Comparison of ENCODE assay signal across 8 cellular contexts in the genomic region with DNA sequence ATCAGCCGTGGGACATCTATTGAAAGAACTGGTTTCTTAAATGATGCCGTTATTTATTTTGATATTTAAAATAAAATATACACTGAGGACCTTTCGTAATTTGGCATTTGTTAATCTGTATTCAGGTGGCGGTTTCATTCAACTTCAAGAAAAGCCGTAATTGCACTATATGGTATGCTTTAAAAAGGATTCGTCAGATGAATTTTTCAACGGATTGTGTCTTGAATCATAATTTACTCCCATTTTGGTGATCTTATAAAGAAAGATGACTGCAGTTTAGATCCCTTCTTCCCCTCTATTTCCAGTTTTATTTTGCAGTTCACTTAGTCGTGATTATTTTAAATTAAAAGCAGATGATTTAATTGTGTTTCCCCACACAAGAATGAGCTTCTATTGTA. TPM values are rescaled to one million over a fixed set of nuclear protein-coding genes. Genes with fewer than 3 reads are reported as not detected.
DNase-seq lines count a peak whose midpoint lies in the region; TF ChIP-seq lines count a peak whose summit lies in the region.

No MANE protein-coding gene starts in this region.

- H3K4me1 ChIP-seq in DOHH2 (ENCODE audit: control insufficient read depth, low read length) = peaks cover 18% of the 10 kb centered on the region
- H3K4me1 ChIP-seq in OCI-LY7 (ENCODE audit: insufficient read depth, low read length, poor library complexity, severe bottlenecking) = peaks cover 20% of the 10 kb centered on the region
- H3K4me1 ChIP-seq in endodermal cell (ENCODE audit: control insufficient read depth, insufficient read depth, low read length) = no peaks in the 10 kb centered on the region

- H3K27ac Mint-ChIP-seq in endodermal cell (no peak overlapping the region), osteocyte (ENCODE audit: unreplicated experiment) (no peak overlapping the region)

- H3K9me2 ChIP-seq in DOHH2 (replicated peaks; ENCODE audit: control insufficient read depth, low read length) (no peaks in the 10 kb centered on the region), OCI-LY7 (ENCODE audit: insufficient read depth, low read length) (no peaks in the 10 kb centered on the region)

- CTCF ChIA-PET in OCI-LY7 (lab: Charles Lee; ENCODE audit: unreplicated experiment) = no interaction called here
- CTCF ChIA-PET in HEK293T (lab: Yijun Ruan, JAX) = interaction anchor here (0.7 to 1.0 kb wide), 2 partner anchors 27 to 150 kb away, joined by 3 to 4 read pairs; no protein-coding TSS in a partner anchor

- BruUV-seq in OCI-LY7 (replicated peaks; lab: Mats Ljungman, UMichigan) = TSS peak; percentile 60

- WGBS in endodermal cell (ENCODE audit: insufficient coverage in 1 of 2, insufficient read length in 1 of 2), 2 experiments = 76 to 89% methylated on average over 4 to 8 of the region's 8 CpGs

- H3K4me3 Mint-ChIP-seq in endodermal cell (peak overlapping the region; percentile 86), osteocyte (ENCODE audit: unreplicated experiment) (peak overlapping the region; percentile 80)

- intact Hi-C loops in OCI-LY7 (cut with micrococcal nuclease; ENCODE audit: unreplicated experiment) = no loop called here

- in situ Hi-C loops in ACHN (cut with HindIII; ENCODE audit: low pct_ligation_motif_present, low pct_unique_long_range_greater_than_20kb, low sequenced_read_pairs) = no loop called here

- peak overlapping the region; percentile 98 for H2AFZ ChIP-seq in OCI-LY7 (ENCODE audit: low read length)

- H3K36me3 ChIP-seq in DOHH2 (ENCODE audit: control insufficient read depth, low read length) (no peaks in the 10 kb centered on the region), OCI-LY7 (ENCODE audit: insufficient read depth, low read length) (no peaks in the 10 kb centered on the region), endodermal cell (ENCODE audit: control insufficient read depth, insufficient read depth, low read length) (no peaks in the 10 kb centered on the region)

- H3K9ac ChIP-seq in endodermal cell (ENCODE audit: extremely low read depth, low read length, poor library complexity, severe bottlenecking) = peak overlapping the region; percentile 52

- no peaks in the 10 kb centered on the region for H3K36me3 Mint-ChIP-seq in endodermal cell (ENCODE audit: low read depth)
- no peaks in the 10 kb centered on the region for H3K36me3 Mint-ChIP-seq in osteocyte (ENCODE audit: unreplicated experiment)

- H3K79me2 ChIP-seq in DOHH2 (ENCODE audit: control insufficient read depth, low read length) = no peaks in the 10 kb centered on the region
- peaks cover 5% of the 10 kb centered on the region; the same call in 1 of the 2 replicates for H3K79me2 ChIP-seq in OCI-LY7 (ENCODE audit: insufficient read depth, low read depth, low read length)

- peaks cover 39% of the 10 kb centered on the region for H3K27me3 Mint-ChIP-seq in endodermal cell (ENCODE audit: insufficient read depth)
- H3K27me3 Mint-ChIP-seq in osteocyte (ENCODE audit: unreplicated experiment) = peaks cover 84% of the 10 kb centered on the region

- peaks cover 14% of the 10 kb centered on the region for H3F3A ChIP-seq in DOHH2 (ENCODE audit: control insufficient read depth, insufficient read depth)

- H3K4me3 ChIP-seq in DOHH2 (ENCODE audit: low read length) (peak overlapping the region; percentile 96), OCI-LY7 (ENCODE audit: low read depth, low read length, poor library complexity, severe bottlenecking) (peak overlapping the region; percentile 93), endodermal cell (ENCODE audit: low read length) (peak overlapping the region; percentile 89)

- H4K20me1 ChIP-seq in DOHH2 (ENCODE audit: control insufficient read depth, insufficient read depth, low read depth, low read length) (no peaks in the 10 kb centered on the region), OCI-LY7 (ENCODE audit: insufficient read depth, low read length) (no peaks in the 10 kb centered on the region)

- H3K9me3 Mint-ChIP-seq in endodermal cell (no peaks in the 10 kb centered on the region), osteocyte (ENCODE audit: unreplicated experiment) (no peaks in the 10 kb centered on the region)

- TF ChIP-seq CTCF in DOHH2 (IDR thresholded peaks at IDR 0.05; ENCODE audit: low read depth, low read length, poor library complexity, severe bottlenecking) = no peak
- TF ChIP-seq CTCF in OCI-LY7 (conservative IDR thresholded peaks at IDR 0.05; ENCODE audit: low read length) = no peak
- no peak for TF ChIP-seq CTCF in endodermal cell (conservative IDR thresholded peaks at IDR 0.05)
- TF ChIP-seq CTCF in osteocyte (IDR thresholded peaks at IDR 0.05) = no peak

- H3K4me2 ChIP-seq in DOHH2 (ENCODE audit: low read length) (peak overlapping the region; percentile 90), OCI-LY7 (ENCODE audit: low read length) (peak overlapping the region; percentile 84)

- H3K9me3 ChIP-seq in DOHH2 (ENCODE audit: control insufficient read depth, insufficient read depth, low read length) = no peaks in the 10 kb centered on the region
- no peaks in the 10 kb centered on the region for H3K9me3 ChIP-seq in OCI-LY7 (ENCODE audit: low read length)
- H3K9me3 ChIP-seq in endodermal cell (ENCODE audit: control insufficient read depth, low read length) = no peaks in the 10 kb centered on the region

- POLR2A ChIA-PET in OCI-LY7 (lab: Charles Lee) = interaction anchor here (0.7 to 1.3 kb wide), 3 partner anchors 10 to 139 kb away, joined by 3 to 4 read pairs (median 3); no protein-coding TSS in a partner anchor
- POLR2A ChIA-PET in HEK293T (lab: Yijun Ruan, JAX) = interaction anchor here (1.0 to 1.4 kb wide), 5 partner anchors 10 to 131 kb away, joined by 3 to 8 read pairs (median 3); a partner anchor contains a TSS

- peaks cover 1% of the 10 kb centered on the region for H3K4me1 Mint-ChIP-seq in endodermal cell
- peaks cover 8% of the 10 kb centered on the region for H3K4me1 Mint-ChIP-seq in osteocyte (ENCODE audit: unreplicated experiment)

- DNase-seq in OCI-LY7 (ENCODE audit: low spot score) (no peak), endodermal cell (no peak), osteocyte (ENCODE audit: extremely low spot score, unreplicated experiment) (no peak), DMS153 (lab: John Stamatoyannopoulos, UW) (no peak), ACHN (no peak), HEK293T (ENCODE audit: extremely low spot score) (no peak), NCI-H2227 (lab: John Stamatoyannopoulos, UW; ENCODE audit: unreplicated experiment) (no peak)

- H3K27me3 ChIP-seq in DOHH2 (ENCODE audit: control insufficient read depth, low read length) = no peaks in the 10 kb centered on the region
- H3K27me3 ChIP-seq in endodermal cell (ENCODE audit: control insufficient read depth, insufficient read depth, low read length, poor library complexity, severe bottlenecking) = peaks cover 15% of the 10 kb centered on the region

- no peak overlapping the region for H3K27ac ChIP-seq in DOHH2 (ENCODE audit: low read depth, low read length)
- no peak overlapping the region for H3K27ac ChIP-seq in OCI-LY7 (ENCODE audit: low read depth, low read length, poor library complexity, severe bottlenecking)
- H3K27ac ChIP-seq in endodermal cell (ENCODE audit: low read depth, low read length) = no peak overlapping the region

TF ChIP-seq in HEK293T, 16 proteins besides CTCF, POLR2A, EP300 and RAD21:
- TF ChIP-seq ZNF384 (IDR thresholded peaks at IDR 0.05) (no peak), SP1 (IDR thresholded peaks at IDR 0.05) (no peak), ELF4 (IDR thresholded peaks at IDR 0.05) (no peak), L3MBTL2 (conservative IDR thresholded peaks at IDR 0.05) (no peak), TARDBP (IDR thresholded peaks at IDR 0.05) (no peak), LEF1 (IDR thresholded peaks at IDR 0.05; ENCODE audit: borderline replicate concordance) (no peak), FOXM1 (IDR thresholded peaks at IDR 0.05; ENCODE audit: borderline replicate concordance) (no peak), SUZ12 (IDR thresholded peaks at IDR 0.05) (no peak), NFRKB (IDR thresholded peaks at IDR 0.05) (no peak), FOXA1 (IDR thresholded peaks at IDR 0.05) (no peak), CTBP1 (IDR thresholded peaks at IDR 0.05; ENCODE audit: borderline replicate concordance) (no peak), BHLHE40 (IDR thresholded peaks at IDR 0.05; ENCODE audit: borderline replicate concordance) (no peak), ARNT (IDR thresholded peaks at IDR 0.05) (no peak), HDGF (IDR thresholded peaks at IDR 0.05; ENCODE audit: borderline replicate concordance) (no peak), FOXK2 (IDR thresholded peaks at IDR 0.05) (no peak)
- TF ChIP-seq, protein P1, sequence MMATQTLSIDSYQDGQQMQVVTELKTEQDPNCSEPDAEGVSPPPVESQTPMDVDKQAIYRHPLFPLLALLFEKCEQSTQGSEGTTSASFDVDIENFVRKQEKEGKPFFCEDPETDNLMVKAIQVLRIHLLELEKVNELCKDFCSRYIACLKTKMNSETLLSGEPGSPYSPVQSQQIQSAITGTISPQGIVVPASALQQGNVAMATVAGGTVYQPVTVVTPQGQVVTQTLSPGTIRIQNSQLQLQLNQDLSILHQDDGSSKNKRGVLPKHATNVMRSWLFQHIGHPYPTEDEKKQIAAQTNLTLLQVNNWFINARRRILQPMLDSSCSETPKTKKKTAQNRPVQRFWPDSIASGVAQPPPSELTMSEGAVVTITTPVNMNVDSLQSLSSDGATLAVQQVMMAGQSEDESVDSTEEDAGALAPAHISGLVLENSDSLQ (IDR thresholded peaks at IDR 0.05) = no peak
TF ChIP-seq in HEK293T: peak in this region for 0.

RNA-seq across cellular contexts. Expression of a gene that starts 0.8 kb away (rescaled TPM):
- total RNA-seq in OCI-LY7 (2014; rRNA removed; shearing (Covaris generic)) = 1.2 and 2.1 TPM in 2 replicates
- total RNA-seq in OCI-LY7 (2022) (5.8 and 6.3 TPM in 2 replicates), endodermal cell (1 to 10 TPM in 1 of 2 donors, under 1 TPM in 1; 0.77 to 1.4 TPM), osteocyte (not detected in 2 replicates)
- 1.1 TPM for polyA plus RNA-seq in endodermal cell (2013, experiment 1 of 2)
- polyA plus RNA-seq in endodermal cell (2013, experiment 2 of 2) = 0.95 TPM

RNA-seq across cellular contexts. Expression of a gene that starts 27.6 kb away (rescaled TPM):
- total RNA-seq in OCI-LY7 (2014; rRNA removed; shearing (Covaris generic)) = 29.3 and 31.5 TPM in 2 replicates
- 75.9 and 80.4 TPM in 2 replicates for total RNA-seq in OCI-LY7 (2022)
- total RNA-seq in endodermal cell = 10 to 100 TPM; 48.0 to 51.9 TPM
- 69.9 TPM for polyA plus RNA-seq in endodermal cell (2013, experiment 1 of 2)
- 70.5 TPM for polyA plus RNA-seq in endodermal cell (2013, experiment 2 of 2)
- total RNA-seq in osteocyte = 20.5 and 21.6 TPM in 2 replicates
